In genomic region chr4:147940144-147940543, GRCh38 we compare ENCODE assay signal across 23 cellular contexts.
DNase-seq lines count a peak whose midpoint lies in the region; ATAC-seq and TF ChIP-seq lines count a peak whose summit lies in the region.
"Had no signal": no experiment of that assay in that cellular context is flagged by ENCODE, and none has a peak within 500 bp of the region (broad histone marks: within the 10 kb centered on the region; RNA-seq: fewer than 3 reads in every experiment).

No MANE protein-coding gene starts in this region.

- no peaks in the 10 kb centered on the region for H3K36me3 Mint-ChIP-seq in WTC11

- peaks cover 4% of the 10 kb centered on the region; the same call in 1 of the 2 replicates for H3K36me3 ChIP-seq in BE2C
- H3K36me3 ChIP-seq: transverse colon had no signal

- H3K9me3 Mint-ChIP-seq in WTC11, result no peaks in the 10 kb centered on the region; the same call in 1 of the 2 replicates
- H3K9me3 Mint-ChIP-seq: activated naive CD8-positive, alpha-beta T cell treated with anti-CD3 and anti-CD28 coated beads for 36 hours; T-helper 2 cell treated with Interferon-gamma antibody and Interleukin-4, amounts not matched to agents 5 μg/mL and 100 μg/mL, for 36 hours had no signal

- TF ChIP-seq CTCF in BE2C (IDR thresholded peaks at IDR 0.05; ENCODE audit: low read depth, low read length), result no peak
- no peak for TF ChIP-seq CTCF in WTC11 (IDR thresholded peaks at IDR 0.05)

- no peaks in the 10 kb centered on the region for H3K27me3 ChIP-seq in BE2C
- H3K27me3 ChIP-seq: transverse colon had no signal

- H3K4me3 Mint-ChIP-seq in WTC11, result no peak overlapping the region
- H3K4me3 Mint-ChIP-seq: activated CD4-positive, alpha-beta T cell treated with anti-CD3 and anti-CD28 coated beads for 36 hours; activated naive CD8-positive, alpha-beta T cell treated with anti-CD3 and anti-CD28 coated beads for 36 hours; T-helper 2 cell treated with Interferon-gamma antibody and Interleukin-4, amounts not matched to agents 5 μg/mL and 100 μg/mL, for 36 hours had no signal

- peak; percentile 18 for DNase-seq in BE2C
- DNase-seq in WTC11 (ENCODE audit: low spot score), result no peak
- peak; percentile 11 for DNase-seq in globus pallidus (ENCODE audit: low spot score)
- peak; percentile 4 for DNase-seq in midbrain (lab: John Stamatoyannopoulos, UW)
- no peak for DNase-seq in NCI-H2171 treated with DMSO at 0.1 percent for 48 hours (lab: John Stamatoyannopoulos, UW)
- DNase-seq in stimulated activated naive CD8-positive, alpha-beta T cell treated with anti-CD3 and anti-CD28 coated beads, Interleukin-15, Interleukin-2, amounts not matched to agents 100 U/mL and 50 U/mL, for 24 hours, result no peak
- DNase-seq: activated CD4-positive, alpha-beta T cell treated with anti-CD3 and anti-CD28 coated beads for 36 hours; activated effector memory CD4-positive, alpha-beta T cell treated with anti-CD3 and anti-CD28 coated beads, Interleukin-2, amount 50 U/mL, for 16 hours; activated naive CD8-positive, alpha-beta T cell treated with anti-CD3 and anti-CD28 coated beads for 36 hours; DMS53; effector CD8-positive, alpha-beta T cell; GDM1; H7; mesenchymal stem cell; NCI-H2029 treated with DMSO at 0.1 percent for 48 hours; NCI-H226; NCI-H748 treated with DMSO at 0.1 percent for 48 hours; stimulated activated CD8-positive, alpha-beta memory T cell treated with anti-CD3 and anti-CD28 coated beads, Interleukin-4, amount 100 ng/mL, for 48 hours; transverse colon had no signal

- POLR2A ChIA-PET in WTC11 (lab: Charles Lee), result no interaction called here

- H3K27ac Mint-ChIP-seq in WTC11, result peak overlapping the region; percentile 50; the same call in 1 of the 2 replicates
- H3K27ac Mint-ChIP-seq: activated CD4-positive, alpha-beta T cell treated with anti-CD3 and anti-CD28 coated beads for 36 hours; activated naive CD8-positive, alpha-beta T cell treated with anti-CD3 and anti-CD28 coated beads for 36 hours; T-helper 2 cell treated with Interferon-gamma antibody and Interleukin-4, amounts not matched to agents 5 μg/mL and 100 μg/mL, for 36 hours had no signal

- H3K27me3 Mint-ChIP-seq in WTC11 (ENCODE audit: low read depth), result no peaks in the 10 kb centered on the region
- H3K27me3 Mint-ChIP-seq: activated CD4-positive, alpha-beta T cell treated with anti-CD3 and anti-CD28 coated beads for 36 hours; activated naive CD8-positive, alpha-beta T cell treated with anti-CD3 and anti-CD28 coated beads for 36 hours had no signal

- ATAC-seq in WTC11, result no peak
- ATAC-seq in HG03439 (IDR thresholded peaks at IDR 0.05; ENCODE audit: unreplicated experiment), result no peak
- no peak for ATAC-seq in stimulated activated naive CD8-positive, alpha-beta T cell treated with anti-CD3 and anti-CD28 coated beads, Interleukin-15, Interleukin-2, amounts not matched to agents 100 U/mL and 50 U/mL, for 24 hours
- no peak for ATAC-seq in HG02884 (IDR thresholded peaks at IDR 0.05; ENCODE audit: unreplicated experiment)
- ATAC-seq: activated CD4-positive, alpha-beta T cell treated with anti-CD3 and anti-CD28 coated beads for 36 hours; K562 had no signal

- peaks cover 12% of the 10 kb centered on the region for H3K4me1 ChIP-seq in BE2C

- H3K9me3 ChIP-seq in BE2C, result 0 out of 2 replicates have a peak, but pooled peaks cover 5% of the 10 kb centered on the region
- H3K9me3 ChIP-seq: transverse colon had no signal

- no peak overlapping the region for H3K4me3 ChIP-seq in BE2C (ENCODE audit: low read depth, low read length)
- H3K4me3 ChIP-seq: K562, transverse colon had no signal

- H3K4me1 Mint-ChIP-seq in WTC11, result peaks cover 7% of the 10 kb centered on the region; the same call in 1 of the 2 replicates

- CTCF ChIA-PET in WTC11 (lab: Charles Lee), result no interaction called here

TF ChIP-seq in WTC11, 78 proteins besides CTCF, POLR2A, EP300 and RAD21 (continues in another document):
- no peak for TF ChIP-seq CREB1 (CRISPR knock-in tag; IDR thresholded peaks at IDR 0.05)
- TF ChIP-seq CBFB (CRISPR knock-in tag; IDR thresholded peaks at IDR 0.05; ENCODE audit: low read depth), result no peak
- TF ChIP-seq, protein P1, sequence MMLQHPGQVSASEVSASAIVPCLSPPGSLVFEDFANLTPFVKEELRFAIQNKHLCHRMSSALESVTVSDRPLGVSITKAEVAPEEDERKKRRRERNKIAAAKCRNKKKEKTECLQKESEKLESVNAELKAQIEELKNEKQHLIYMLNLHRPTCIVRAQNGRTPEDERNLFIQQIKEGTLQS (CRISPR knock-in tag; conservative IDR thresholded peaks at IDR 0.05), result no peak
- no peak for TF ChIP-seq PRDM15 (CRISPR knock-in tag; IDR thresholded peaks at IDR 0.05)
- TF ChIP-seq E2F5 (CRISPR knock-in tag; IDR thresholded peaks at IDR 0.05), result no peak
- no peak for TF ChIP-seq NFYB (CRISPR knock-in tag; conservative IDR thresholded peaks at IDR 0.05; ENCODE audit: low read depth)
- TF ChIP-seq USF1 (CRISPR knock-in tag; IDR thresholded peaks at IDR 0.05), result no peak
- TF ChIP-seq, protein P2, sequence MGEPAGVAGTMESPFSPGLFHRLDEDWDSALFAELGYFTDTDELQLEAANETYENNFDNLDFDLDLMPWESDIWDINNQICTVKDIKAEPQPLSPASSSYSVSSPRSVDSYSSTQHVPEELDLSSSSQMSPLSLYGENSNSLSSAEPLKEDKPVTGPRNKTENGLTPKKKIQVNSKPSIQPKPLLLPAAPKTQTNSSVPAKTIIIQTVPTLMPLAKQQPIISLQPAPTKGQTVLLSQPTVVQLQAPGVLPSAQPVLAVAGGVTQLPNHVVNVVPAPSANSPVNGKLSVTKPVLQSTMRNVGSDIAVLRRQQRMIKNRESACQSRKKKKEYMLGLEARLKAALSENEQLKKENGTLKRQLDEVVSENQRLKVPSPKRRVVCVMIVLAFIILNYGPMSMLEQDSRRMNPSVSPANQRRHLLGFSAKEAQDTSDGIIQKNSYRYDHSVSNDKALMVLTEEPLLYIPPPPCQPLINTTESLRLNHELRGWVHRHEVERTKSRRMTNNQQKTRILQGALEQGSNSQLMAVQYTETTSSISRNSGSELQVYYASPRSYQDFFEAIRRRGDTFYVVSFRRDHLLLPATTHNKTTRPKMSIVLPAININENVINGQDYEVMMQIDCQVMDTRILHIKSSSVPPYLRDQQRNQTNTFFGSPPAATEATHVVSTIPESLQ (CRISPR knock-in tag; IDR thresholded peaks at IDR 0.05), result no peak
- TF ChIP-seq, protein P3, sequence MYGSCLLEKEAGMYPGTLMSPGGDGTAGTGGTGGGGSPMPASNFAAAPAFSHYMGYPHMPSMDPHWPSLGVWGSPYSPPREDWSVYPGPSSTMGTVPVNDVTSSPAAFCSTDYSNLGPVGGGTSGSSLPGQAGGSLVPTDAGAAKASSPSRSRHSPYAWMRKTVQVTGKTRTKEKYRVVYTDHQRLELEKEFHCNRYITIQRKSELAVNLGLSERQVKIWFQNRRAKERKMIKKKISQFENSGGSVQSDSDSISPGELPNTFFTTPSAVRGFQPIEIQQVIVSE (CRISPR knock-in tag; IDR thresholded peaks at IDR 0.05; ENCODE audit: borderline replicate concordance), result no peak

Comparison
In these comparisons a context has a peak if more than half of its experiments do, and no peak if none do; other contexts are left out.
1. DNase-seq: peak in BE2C (single experiment), globus pallidus (single experiment) and midbrain (single experiment); none in WTC11 (single experiment), NCI-H2171 treated with DMSO at 0.1 percent for 48 hours (single experiment) and stimulated activated naive CD8-positive, alpha-beta T cell treated with anti-CD3 and anti-CD28 coated beads, Interleukin-15, Interleukin-2, amounts not matched to agents 100 U/mL and 50 U/mL, for 24 hours (single experiment).